ENCODE assay signal across 15 cellular contexts in the genomic region with DNA sequence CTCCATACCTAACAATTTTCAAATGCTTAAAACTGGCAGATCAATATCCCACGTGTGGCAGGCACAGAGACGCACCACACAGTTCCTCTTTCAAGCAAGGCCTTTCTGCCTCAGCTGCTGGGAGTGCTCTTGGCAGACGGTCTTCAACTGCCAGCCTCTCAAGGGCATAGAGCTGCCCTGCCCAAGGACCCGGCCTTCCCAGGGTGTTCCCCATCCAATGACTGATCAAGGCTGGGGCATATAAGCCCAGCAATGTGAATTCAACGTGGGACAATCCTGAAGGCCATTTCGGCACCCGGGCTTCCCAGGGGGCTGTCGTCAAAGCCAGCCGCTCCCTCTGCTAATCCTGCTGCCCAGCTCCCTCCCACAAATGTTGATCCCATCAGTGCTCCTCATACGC.
"Had no signal": no experiment of that assay in that cellular context is flagged by ENCODE, and none has a peak within 500 bp of the region (broad histone marks: within the 10 kb centered on the region; RNA-seq: fewer than 3 reads in every experiment).

No MANE protein-coding gene starts in this region.

- H3K36me3 Mint-ChIP-seq: activated naive CD4-positive, alpha-beta T cell treated with anti-CD3 and anti-CD28 coated beads, Interleukin-2, amount 50 U/mL, for 72 hours had no signal

- DNase-seq: activated CD4-positive, CD25-positive, alpha-beta regulatory T cell; brain microvascular endothelial cell; cerebellar nuclear complex; hippocampal formation; lower lobe of right lung; naive thymus-derived CD4-positive, alpha-beta T cell; stimulated activated CD4-positive, alpha-beta T cell treated with anti-CD3 and anti-CD28 coated beads, Interleukin-4, amount 100 ng/mL, for 1 hour; stimulated activated CD8-positive, alpha-beta memory T cell treated with anti-CD3 and anti-CD28 coated beads, Interleukin-4, amount 100 ng/mL, for 48 hours; stimulated activated naive CD8-positive, alpha-beta T cell treated with anti-CD3 and anti-CD28 coated beads, Interleukin-15, amount 100 ng/mL, for 72 hours; T-helper 1 cell had no signal

- H3K27me3 ChIP-seq: brain microvascular endothelial cell had no signal

- H3K4me3 Mint-ChIP-seq: dendritic cell treated with granulocyte-macrophage colony-stimulating factor and Interleukin-4, amounts not matched to agents 40 ng/mL and 50 ng/mL, for 4 days; stimulated activated naive CD8-positive, alpha-beta T cell treated with anti-CD3 and anti-CD28 coated beads, Interleukin-15, amount 100 ng/mL, for 72 hours had no signal

- H3K27ac Mint-ChIP-seq: activated naive CD4-positive, alpha-beta T cell treated with anti-CD3 and anti-CD28 coated beads, Interleukin-2, amount 50 U/mL, for 72 hours; dendritic cell treated with granulocyte-macrophage colony-stimulating factor and Interleukin-4, amounts not matched to agents 40 ng/mL and 50 ng/mL, for 4 days had no signal

- H3K27ac ChIP-seq: brain microvascular endothelial cell, lower lobe of right lung, thoracic aorta had no signal

- H3K4me3 ChIP-seq: lower lobe of right lung, thoracic aorta had no signal

- ATAC-seq: activated naive CD4-positive, alpha-beta T cell treated with anti-CD3 and anti-CD28 coated beads, Interleukin-2, amount 50 U/mL, for 72 hours; lower lobe of right lung; naive thymus-derived CD4-positive, alpha-beta T cell; stimulated activated naive CD8-positive, alpha-beta T cell treated with anti-CD3 and anti-CD28 coated beads, Interleukin-15, amount 100 ng/mL, for 72 hours had no signal

- H3K9me3 ChIP-seq: lower lobe of right lung, thoracic aorta had no signal

- H3K9me3 Mint-ChIP-seq: activated naive CD4-positive, alpha-beta T cell treated with anti-CD3 and anti-CD28 coated beads, Interleukin-2, amount 50 U/mL, for 72 hours; activated T-helper 2 cell treated with anti-CD3 and anti-CD28 coated beads, Interferon-gamma antibody, Interleukin-2, Interleukin-4, amounts not matched to agents 10 μg/mL and 5 μg/mL and 100 μg/mL, durations not matched to agents 14 hours and 24 hours and 36 hours; dendritic cell treated with granulocyte-macrophage colony-stimulating factor and Interleukin-4, amounts not matched to agents 40 ng/mL and 50 ng/mL, for 4 days; naive thymus-derived CD4-positive, alpha-beta T cell; stimulated activated naive CD8-positive, alpha-beta T cell treated with anti-CD3 and anti-CD28 coated beads, Interleukin-15, amount 100 ng/mL, for 72 hours had no signal

- H3K36me3 ChIP-seq: brain microvascular endothelial cell, lower lobe of right lung, thoracic aorta had no signal

- FAIRE-seq: urothelium cell line had no signal

- H3K27me3 Mint-ChIP-seq: dendritic cell treated with granulocyte-macrophage colony-stimulating factor and Interleukin-4, amounts not matched to agents 40 ng/mL and 50 ng/mL, for 4 days; naive thymus-derived CD4-positive, alpha-beta T cell; stimulated activated naive CD8-positive, alpha-beta T cell treated with anti-CD3 and anti-CD28 coated beads, Interleukin-15, amount 100 ng/mL, for 72 hours had no signal
